Comparison of ENCODE assay signal across 24 cellular contexts in the genomic region with DNA sequence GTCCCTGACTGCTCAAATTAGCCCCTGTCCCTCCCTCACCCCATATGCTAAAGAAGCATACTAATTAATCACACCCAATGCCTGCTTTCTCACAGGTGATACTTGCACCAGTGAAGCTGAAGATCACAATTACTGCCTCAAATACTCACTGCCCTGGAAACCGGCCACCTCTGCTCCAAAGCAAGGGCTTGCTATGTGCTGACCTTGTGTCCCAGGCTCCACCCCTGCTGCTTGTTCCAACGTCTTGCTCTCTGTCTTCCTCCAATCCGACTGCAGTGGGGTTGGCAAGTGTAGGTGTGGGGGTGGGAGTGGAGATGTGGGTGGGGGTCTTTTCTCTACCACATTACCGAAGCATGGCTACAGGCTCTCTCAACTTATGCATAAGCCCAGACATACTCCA.
"Had no signal": no experiment of that assay in that cellular context is flagged by ENCODE, and none has a peak within 500 bp of the region (broad histone marks: within the 10 kb centered on the region; RNA-seq: fewer than 3 reads in every experiment).

No MANE protein-coding gene starts in this region.

- DNase-seq: activated CD4-positive, alpha-beta memory T cell treated with anti-CD3 and anti-CD28 coated beads for 36 hours; activated CD4-positive, alpha-beta T cell treated with anti-CD3 and anti-CD28 coated beads for 36 hours; activated CD4-positive, alpha-beta T cell treated with anti-CD3 and anti-CD28 coated beads, Interleukin-2, amount 10 ng/mL, durations not matched to agents 24 days and 14 days; activated CD4-positive, CD25-positive, alpha-beta regulatory T cell; activated CD4-positive, CD25-positive, alpha-beta regulatory T cell treated with anti-CD3 and anti-CD28 coated beads, Interleukin-2, amount 50 U/mL, for 72 hours; activated CD8-positive, alpha-beta memory T cell treated with anti-CD3 and anti-CD28 coated beads, Interleukin-2, amount 10 ng/mL, durations not matched to agents 7 days and 5 days; activated CD8-positive, alpha-beta memory T cell treated with anti-CD3 and anti-CD28 coated beads, Interleukin-2, amount 50 U/mL, for 4 hours; activated CD8-positive, alpha-beta T cell treated with anti-CD3 and anti-CD28 coated beads, Interleukin-2, amount 10 ng/mL, durations not matched to agents 7 days and 5 days; activated gamma-delta T cell; activated naive CD4-positive, alpha-beta T cell; activated naive CD4-positive, alpha-beta T cell treated with anti-CD3 and anti-CD28 coated beads, Interleukin-2, amount 10 ng/mL, durations not matched to agents 7 days and 5 days; activated naive CD8-positive, alpha-beta T cell treated with anti-CD3 and anti-CD28 coated beads, Interleukin-2, amount 10 ng/mL, durations not matched to agents 7 days and 5 days; activated T-cell treated with anti-CD3 and anti-CD28 coated beads, Interleukin-2, amount 50 U/mL, for 1 hour; activated T-cell treated with anti-CD3 and anti-CD28 coated beads, Interleukin-2, amount 50 U/mL, for 48 hours; amniotic stem cell; brain microvascular endothelial cell; dorsolateral prefrontal cortex; effector memory CD4-positive, alpha-beta T cell; endodermal cell; head of caudate nucleus; T-helper 2 cell had no signal

- H3K27me3 ChIP-seq: brain microvascular endothelial cell, dorsolateral prefrontal cortex had no signal

- H3K27ac ChIP-seq: brain microvascular endothelial cell, coronary artery, dorsolateral prefrontal cortex had no signal

- ATAC-seq: activated CD4-positive, alpha-beta T cell treated with anti-CD3 and anti-CD28 coated beads for 36 hours; activated CD8-positive, alpha-beta memory T cell treated with anti-CD3 and anti-CD28 coated beads, Interleukin-2, amount 10 ng/mL, durations not matched to agents 7 days and 5 days; activated CD8-positive, alpha-beta T cell treated with anti-CD3 and anti-CD28 coated beads, Interleukin-2, amount 10 ng/mL, durations not matched to agents 7 days and 5 days; activated naive CD4-positive, alpha-beta T cell treated with anti-CD3 and anti-CD28 coated beads, Interleukin-2, amount 50 U/mL, for 72 hours; esophagus mucosa had no signal

- H3K4me3 ChIP-seq: coronary artery, dorsolateral prefrontal cortex had no signal

- H3K36me3 ChIP-seq: brain microvascular endothelial cell had no signal
